ENCODE assay signal across 24 cellular contexts in genomic region chr12:15756822-15757221, GRCh38. TPM values are rescaled to one million over a fixed set of nuclear protein-coding genes. Genes with fewer than 3 reads are reported as not detected.
DNase-seq lines count a peak whose midpoint lies in the region; ATAC-seq, FAIRE-seq and TF ChIP-seq lines count a peak whose summit lies in the region.
"Had no signal": no experiment of that assay in that cellular context is flagged by ENCODE, and none has a peak within 500 bp of the region (broad histone marks: within the 10 kb centered on the region; RNA-seq: fewer than 3 reads in every experiment).

No MANE protein-coding gene starts in this region.

- no peak for ATAC-seq in GM18870 (IDR thresholded peaks at IDR 0.05; ENCODE audit: unreplicated experiment)
- ATAC-seq: activated naive CD4-positive, alpha-beta T cell treated with anti-CD3 and anti-CD28 coated beads, Interleukin-2, amount 50 U/mL, for 72 hours; lower lobe of right lung had no signal

- no peaks in the 10 kb centered on the region for H3K36me3 ChIP-seq in bronchial epithelial cell (ENCODE audit: control insufficient read depth, insufficient read depth, low read length)
- H3K36me3 ChIP-seq: lower lobe of right lung, prostate gland, sigmoid colon, upper lobe of left lung had no signal

- TF ChIP-seq CTCF in AG04449 (IDR thresholded peaks at IDR 0.05; ENCODE audit: insufficient read depth, low read length, missing control alignments): no peak
- TF ChIP-seq CTCF in bronchial epithelial cell (IDR thresholded peaks at IDR 0.05; ENCODE audit: insufficient read depth, low read length, severe bottlenecking): no peak
- no peak for TF ChIP-seq CTCF in GM13976 (IDR thresholded peaks at IDR 0.05; ENCODE audit: borderline replicate concordance, control extremely low read depth, extremely low read depth, insufficient read depth, missing control alignments)

- in situ Hi-C loops in GM13976 (cut with MboI; ENCODE audit: low sequenced_read_pairs, unreplicated experiment): no loop called here

- H3K27me3 ChIP-seq in bronchial epithelial cell (ENCODE audit: control insufficient read depth, insufficient read depth, low read length): no peaks in the 10 kb centered on the region
- H3K27me3 ChIP-seq: sigmoid colon, upper lobe of left lung had no signal

- H3K4me3 ChIP-seq in AG04449 (ENCODE audit: low read depth, low read length) (no peak overlapping the region), bronchial epithelial cell (ENCODE audit: low read depth, low read length) (no peak overlapping the region)
- H3K4me3 ChIP-seq: lower lobe of right lung, prostate gland, sigmoid colon, upper lobe of left lung had no signal

- POLR2A ChIA-PET in AG04449 (lab: Yijun Ruan, JAX): no interaction called here

- FAIRE-seq in bronchial epithelial cell (lab: Jason Lieb, UNC): no peak
- FAIRE-seq: A204.1, GM19239 had no signal

- DNase-seq in AG04449 (ENCODE audit: low read depth, low spot score) (peak; percentile 57), HS-5 (ENCODE audit: low read depth) (peak; percentile 70), bronchial epithelial cell (ENCODE audit: low read depth) (peak; percentile 25), kidney glomerular epithelial cell (lab: John Stamatoyannopoulos, UW) (peak; percentile 3), GM13976 (ENCODE audit: low spot score) (no peak), superior temporal gyrus (ENCODE audit: extremely low spot score) (no peak), erythroblast (lab: John Stamatoyannopoulos, UW) (no peak)
- DNase-seq: activated CD4-positive, alpha-beta T cell treated with anti-CD3 and anti-CD28 coated beads, Interleukin-2, amount 50 U/mL, for 4 hours; activated CD4-positive, CD25-positive, alpha-beta regulatory T cell; activated CD8-positive, alpha-beta memory T cell treated with anti-CD3 and anti-CD28 coated beads, Interleukin-2, amount 50 U/mL, for 48 hours; C1 segment of cervical spinal cord; DMS79 treated with DMSO at 0.1 percent for 48 hours; lower lobe of right lung; NCI-H1417; NCI-H2081 treated with DMSO at 0.1 percent for 48 hours; NCI-H774; Right ventricle myocardium superior; sigmoid colon; upper lobe of left lung had no signal

- CTCF ChIA-PET in AG04449 (lab: Yijun Ruan, JAX): interaction anchor here (1.0 to 1.8 kb wide), 2 partner anchors 166 to 168 kb away, joined by 3 to 4 read pairs; no protein-coding TSS in a partner anchor

- TF ChIP-seq POLR2A in erythroblast (IDR thresholded peaks at IDR 0.05; ENCODE audit: low read length): no peak

RNA-seq across cellular contexts. Expression of gene EPS8, which starts 32.4 kb away (rescaled TPM):
- 35.3 and 36.1 TPM in 2 replicates for total RNA-seq in bronchial epithelial cell

Comparison
In these comparisons a context has a peak if more than half of its experiments do, and no peak if none do; other contexts are left out.
1. DNase-seq: peak in AG04449 (single experiment), HS-5 (single experiment), bronchial epithelial cell (single experiment) and kidney glomerular epithelial cell (single experiment); none in GM13976 (single experiment), superior temporal gyrus (single experiment) and erythroblast (0 of 2).